ENCODE assay signal across 21 cellular contexts in the genomic region with DNA sequence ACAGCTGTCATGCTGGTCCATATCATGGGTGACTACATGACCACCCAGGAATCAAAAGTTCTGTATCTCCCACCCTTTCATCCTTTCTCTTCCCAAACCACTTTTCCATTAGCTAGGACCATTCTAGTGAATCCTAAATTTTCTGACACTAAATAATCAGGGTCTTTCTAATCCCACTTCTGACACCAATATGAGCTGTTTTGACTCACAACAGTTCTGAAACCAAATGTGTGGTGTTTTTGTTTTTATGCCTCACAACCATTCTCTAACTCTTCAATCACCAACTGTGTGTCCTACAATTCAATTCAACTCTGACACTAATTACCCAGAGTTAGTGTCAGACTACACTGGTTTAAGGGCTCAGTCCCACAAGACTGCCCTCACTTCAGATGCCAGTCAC.
"Had no signal": no experiment of that assay in that cellular context is flagged by ENCODE, and none has a peak within 500 bp of the region (broad histone marks: within the 10 kb centered on the region; RNA-seq: fewer than 3 reads in every experiment).

No MANE protein-coding gene starts in this region.

- H3K27ac ChIP-seq: HL-60, RWPE1 had no signal

- ATAC-seq: Panc1, PC-3 had no signal

- DNase-seq: Kasumi-1, KG1, MM.1S, NCI-H1092 treated with DMSO at 0.1 percent for 48 hours, NCI-H1436, NCI-H187, NCI-H2029, NCI-H2081 treated with DMSO at 0.1 percent for 48 hours, NCI-H2171, NCI-H226, NCI-H446, NCI-H510A, NCI-H524 treated with DMSO at 0.1 percent for 48 hours, NCI-H69, NCI-H774, PC-3, SHP77, SK-N-SH had no signal

- H3K9me3 ChIP-seq: SK-N-SH had no signal

- H3K9ac ChIP-seq: SK-N-SH had no signal
